In the genomic region with DNA sequence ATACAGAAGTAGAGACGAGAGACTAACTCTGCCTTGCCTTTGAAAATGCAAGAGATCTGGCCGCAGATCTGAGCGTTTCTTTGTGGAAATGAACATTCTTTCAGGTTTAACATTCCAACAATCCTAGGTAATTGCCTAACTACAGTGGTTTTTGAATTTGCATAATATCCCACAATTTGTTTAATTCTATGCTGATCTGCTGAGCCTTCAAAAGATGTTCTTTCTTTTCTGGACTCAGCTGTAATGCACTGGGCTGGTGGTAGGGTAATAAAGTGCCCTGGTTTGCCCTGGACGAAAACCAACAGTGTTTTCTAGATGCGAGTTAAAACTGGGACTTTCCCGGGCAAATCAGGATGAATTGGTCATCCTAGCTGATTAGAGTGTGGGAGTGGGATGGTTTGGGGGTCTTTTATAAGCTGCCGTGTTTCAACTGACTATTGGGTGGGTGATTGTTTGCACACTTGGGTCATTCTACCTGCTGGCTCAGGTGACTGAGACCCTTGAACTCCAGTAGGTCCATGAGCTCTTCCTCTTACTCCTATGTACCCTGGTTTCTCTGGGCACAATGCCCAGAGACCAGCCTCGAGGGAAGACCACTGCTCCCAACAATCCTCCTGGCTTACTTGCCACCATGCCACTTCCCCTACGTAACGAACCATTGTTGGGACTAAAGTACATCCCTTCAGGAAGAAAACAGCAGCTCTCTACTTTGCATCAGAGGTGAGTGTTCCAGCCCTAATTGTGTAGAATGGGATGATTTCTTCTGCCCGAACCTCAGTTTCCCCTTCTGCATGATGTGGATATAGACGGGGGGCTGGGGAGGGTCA, we compare ENCODE assay signal across 1 cellular context.
TF ChIP-seq lines count a peak whose summit lies in the region.

No MANE protein-coding gene starts in this region.

TF ChIP-seq in IMR-90, 13 proteins besides CTCF, POLR2A, EP300 and RAD21 (continued from another document):
- TF ChIP-seq, protein P1, sequence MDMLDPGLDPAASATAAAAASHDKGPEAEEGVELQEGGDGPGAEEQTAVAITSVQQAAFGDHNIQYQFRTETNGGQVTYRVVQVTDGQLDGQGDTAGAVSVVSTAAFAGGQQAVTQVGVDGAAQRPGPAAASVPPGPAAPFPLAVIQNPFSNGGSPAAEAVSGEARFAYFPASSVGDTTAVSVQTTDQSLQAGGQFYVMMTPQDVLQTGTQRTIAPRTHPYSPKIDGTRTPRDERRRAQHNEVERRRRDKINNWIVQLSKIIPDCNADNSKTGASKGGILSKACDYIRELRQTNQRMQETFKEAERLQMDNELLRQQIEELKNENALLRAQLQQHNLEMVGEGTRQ (IDR thresholded peaks at IDR 0.05; ENCODE audit: low read depth, low read length), result no peak
- TF ChIP-seq RFX5 (IDR thresholded peaks at IDR 0.05; ENCODE audit: low read depth, low read length) (no peak), MAFK (IDR thresholded peaks at IDR 0.05; ENCODE audit: low read depth, low read length) (no peak), CHD1 (IDR thresholded peaks at IDR 0.05; ENCODE audit: low read depth, low read length) (no peak)
TF ChIP-seq in IMR-90: peak in this region for 0.
